26 cellular contexts compared by ENCODE assay signal in genomic region chr14:42806909-42807315, GRCh38.
A peak's percentile ranks its signal among the peaks of the same experiment; 100 is the strongest.
DNase-seq lines count a peak whose midpoint lies in the region; TF ChIP-seq lines count a peak whose summit lies in the region.
"Had no signal": no experiment of that assay in that cellular context is flagged by ENCODE, and none has a peak within 500 bp of the region (broad histone marks: within the 10 kb centered on the region; RNA-seq: fewer than 3 reads in every experiment).

No MANE protein-coding gene starts in this region.

- no peaks in the 10 kb centered on the region for H4K20me1 ChIP-seq in GM23248 (ENCODE audit: insufficient read depth)

- no peaks in the 10 kb centered on the region for H3K27me3 Mint-ChIP-seq in osteocyte (ENCODE audit: unreplicated experiment)
- H3K27me3 Mint-ChIP-seq: activated naive CD8-positive, alpha-beta T cell; B cell; IgD-negative memory B cell had no signal

- in situ Hi-C loops in GM23248 (cut with MboI) = no loop called here

- no peak overlapping the region for H3K4me3 Mint-ChIP-seq in osteocyte (ENCODE audit: unreplicated experiment)
- H3K4me3 Mint-ChIP-seq: activated naive CD8-positive, alpha-beta T cell; activated T-cell treated with anti-CD3 and anti-CD28 coated beads, Interleukin-2, amount 50 U/mL, for 72 hours; B cell; IgD-negative memory B cell; T-helper 1 cell treated with Interleukin-12 subunit alpha and Interleukin-12 subunit beta and Interleukin-4 antibody, amounts not matched to agents 30 μg/mL and 1 μg/mL, for 36 hours had no signal

- H3K4me1 Mint-ChIP-seq in osteocyte (ENCODE audit: unreplicated experiment) = peaks cover 17% of the 10 kb centered on the region
- H3K4me1 Mint-ChIP-seq: B cell, IgD-negative memory B cell had no signal

- H3K9me3 Mint-ChIP-seq in osteocyte (ENCODE audit: unreplicated experiment) = peaks cover 4% of the 10 kb centered on the region
- H3K9me3 Mint-ChIP-seq: IgD-negative memory B cell had no signal

- H3K27ac ChIP-seq in GM23248 = no peak overlapping the region
- H3K27ac ChIP-seq: breast epithelium, epithelial cell of prostate had no signal

- DNase-seq in GM23248 = peak; percentile 6
- peak; percentile 66 for DNase-seq in NCI-H446 treated with DMSO at 0.1 percent for 48 hours (lab: John Stamatoyannopoulos, UW)
- peak; percentile 41 to 47 for DNase-seq in cardiac fibroblast (ENCODE audit: low read depth in 2 of 2)
- DNase-seq in renal cortical epithelial cell (ENCODE audit: low read depth) = peak; percentile 25
- DNase-seq in lower leg skin (ENCODE audit: low spot score in 2 of 2) = no peak
- DNase-seq in HK-2 (ENCODE audit: unreplicated experiment) = no peak
- no peak for DNase-seq in COLO668 (lab: John Stamatoyannopoulos, UW; ENCODE audit: unreplicated experiment)
- no peak for DNase-seq in osteocyte (ENCODE audit: extremely low spot score, unreplicated experiment)
- DNase-seq: activated CD4-positive, CD25-positive, alpha-beta regulatory T cell; activated T-cell treated with anti-CD3 and anti-CD28 coated beads, Interleukin-2, amount 50 U/mL, for 72 hours; GDM1; head of caudate nucleus; NCI-H1092; NCI-H2081 treated with DMSO at 0.1 percent for 48 hours; NCI-H526; SHP77; stimulated activated CD4-positive, alpha-beta T cell treated with anti-CD3 and anti-CD28 coated beads, Interleukin-4, amount 100 ng/mL, for 24 hours; substantia nigra had no signal

- no peaks in the 10 kb centered on the region for H3K36me3 ChIP-seq in GM23248 (ENCODE audit: low read depth)
- H3K36me3 ChIP-seq: breast epithelium, vagina had no signal

- intact Hi-C loops in lower leg skin (cut with DNase I; ENCODE audit: low total_unique reads) = no loop called here

- 39% methylated on average over 2 of the region's 2 CpGs for WGBS in GM23248 (ENCODE audit: low coverage in 1 of 2, low lambda C conversion rate in 2 of 2, missing lambda C conversion rate in 2 of 2), 2 experiments
- 48 to 56% methylated on average over 2 of the region's 2 CpGs for WGBS in lower leg skin, 2 donors

- H2AFZ ChIP-seq in GM23248 = no peak overlapping the region

- H3K27me3 ChIP-seq in GM23248 (replicated peaks; ENCODE audit: insufficient read depth) = no peaks in the 10 kb centered on the region
- H3K27me3 ChIP-seq: breast epithelium, vagina had no signal

- H3F3A ChIP-seq in GM23248 (ENCODE audit: insufficient read depth) = no peaks in the 10 kb centered on the region

- TF ChIP-seq CTCF in cardiac fibroblast (IDR thresholded peaks at IDR 0.05; ENCODE audit: low read depth, low read length) (no peak), lower leg skin (IDR thresholded peaks at IDR 0.05) (no peak), osteocyte (IDR thresholded peaks at IDR 0.05) (no peak)

- TF ChIP-seq POLR2A in lower leg skin (IDR thresholded peaks at IDR 0.05) = no peak

- no peaks in the 10 kb centered on the region for H3K9me2 ChIP-seq in GM23248 (ENCODE audit: insufficient read depth)

- no peaks in the 10 kb centered on the region for H3K9me3 ChIP-seq in GM23248 (ENCODE audit: low read depth)
- H3K9me3 ChIP-seq: breast epithelium, vagina had no signal

- no peak overlapping the region for H3K4me2 ChIP-seq in GM23248 (ENCODE audit: unreplicated experiment)

- no peaks in the 10 kb centered on the region for H3K36me3 Mint-ChIP-seq in osteocyte (ENCODE audit: unreplicated experiment)
- H3K36me3 Mint-ChIP-seq: activated naive CD8-positive, alpha-beta T cell; IgD-negative memory B cell had no signal

- no peak overlapping the region for H3K9ac ChIP-seq in GM23248

- no peak overlapping the region for H3K4me3 ChIP-seq in GM23248
- no peak overlapping the region for H3K4me3 ChIP-seq in cardiac fibroblast (replicated peaks in 1 of 2; ENCODE audit: low read depth in 2 of 2, low read length in 2 of 2)
- H3K4me3 ChIP-seq in lower leg skin (ENCODE audit: low read depth, poor library complexity, severe bottlenecking) = no peak overlapping the region
- H3K4me3 ChIP-seq: breast epithelium, lung, vagina had no signal

- H3K4me1 ChIP-seq in GM23248 (ENCODE audit: insufficient read depth) = no peaks in the 10 kb centered on the region
- H3K4me1 ChIP-seq: breast epithelium had no signal

- H3K27ac Mint-ChIP-seq in osteocyte (ENCODE audit: unreplicated experiment) = no peak overlapping the region
- H3K27ac Mint-ChIP-seq: activated naive CD8-positive, alpha-beta T cell; activated T-cell treated with anti-CD3 and anti-CD28 coated beads, Interleukin-2, amount 50 U/mL, for 72 hours; B cell; IgD-negative memory B cell; T-helper 1 cell treated with Interleukin-12 subunit alpha and Interleukin-12 subunit beta and Interleukin-4 antibody, amounts not matched to agents 30 μg/mL and 1 μg/mL, for 36 hours had no signal

- no peaks in the 10 kb centered on the region for H3K79me2 ChIP-seq in GM23248 (ENCODE audit: insufficient read depth)

Comparison
In these comparisons a context has a peak if more than half of its experiments do, and no peak if none do; other contexts are left out.
1. DNase-seq: peak in GM23248 (single experiment), NCI-H446 treated with DMSO at 0.1 percent for 48 hours (single experiment), cardiac fibroblast (2 of 2) and renal cortical epithelial cell (single experiment); none in lower leg skin (0 of 2), HK-2 (single experiment), COLO668 (single experiment) and osteocyte (single experiment).